ENCODE assay signal across 8 cellular contexts in the genomic region with DNA sequence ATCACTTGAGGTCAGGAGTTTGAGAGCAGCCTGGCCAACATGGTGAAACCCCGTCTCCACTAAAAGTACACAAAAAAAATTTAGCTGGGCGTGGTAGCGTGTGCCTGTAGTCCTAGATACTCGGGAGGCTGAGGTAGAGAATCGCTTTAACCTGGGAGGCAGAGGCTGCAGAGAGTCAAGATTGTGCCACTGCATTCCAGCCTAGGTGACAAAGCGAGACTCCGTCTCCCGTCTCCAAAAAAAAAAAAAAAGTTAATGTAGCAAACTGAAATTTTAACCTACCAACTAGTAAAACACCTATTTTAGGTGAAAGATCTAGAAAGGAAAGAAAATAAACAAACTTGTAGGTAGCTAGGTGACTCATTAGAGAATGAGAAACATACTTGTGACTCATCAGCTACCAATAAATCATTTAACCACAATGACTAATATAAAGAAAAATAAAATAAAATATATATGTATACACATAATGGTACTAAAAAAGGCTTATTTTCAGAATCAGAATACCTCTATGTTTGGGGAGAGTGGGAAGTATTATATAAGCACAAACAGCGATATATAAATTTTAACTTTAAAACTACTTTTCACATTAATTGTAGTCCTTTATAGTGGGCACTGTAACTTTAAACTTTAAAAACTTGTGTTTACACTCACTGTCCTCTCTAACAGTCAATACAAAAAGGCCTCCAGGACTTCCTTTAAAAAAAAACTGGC. TPM values are rescaled to one million over a fixed set of nuclear protein-coding genes. Genes with fewer than 3 reads are reported as not detected.
DNase-seq lines count a peak whose midpoint lies in the region; ATAC-seq lines count a peak whose summit lies in the region.

No MANE protein-coding gene starts in this region.

- peaks cover 59% of the 10 kb centered on the region for H3K4me1 Mint-ChIP-seq in activated T-cell treated with anti-CD3 and anti-CD28 coated beads, Interleukin-2, amount 50 U/mL, for 72 hours (ENCODE audit: low read depth)

- no peaks in the 10 kb centered on the region for H3K27me3 Mint-ChIP-seq in activated T-cell treated with anti-CD3 and anti-CD28 coated beads, Interleukin-2, amount 50 U/mL, for 72 hours (ENCODE audit: low read depth)

- peaks cover 17 to 43% of the 10 kb centered on the region in 2 donors for H3K36me3 Mint-ChIP-seq in activated T-cell treated with anti-CD3 and anti-CD28 coated beads, Interleukin-2, amount 50 U/mL, for 72 hours (ENCODE audit: insufficient read depth in 2 of 2)

- peak; percentile 19 for DNase-seq in stimulated activated naive CD4-positive, alpha-beta T cell treated with Interleukin-2 at 50 U/mL for 16 hours (lab: John Stamatoyannopoulos, UW)
- no peak for DNase-seq in stimulated activated naive CD4-positive, alpha-beta T cell (lab: John Stamatoyannopoulos, UW)
- DNase-seq in activated T-cell treated with anti-CD3 and anti-CD28 coated beads, Interleukin-2, amount 50 U/mL, for 72 hours: peak; percentile 35 to 36
- DNase-seq in kidney glomerular epithelial cell (lab: John Stamatoyannopoulos, UW) (peak; percentile 85), DMS 273 treated with DMSO at 0.1 percent for 48 hours (lab: John Stamatoyannopoulos, UW) (no peak), nucleus accumbens (lab: John Stamatoyannopoulos, UW) (no peak), pons (ENCODE audit: low spot score) (no peak)

- ATAC-seq in HG03521 (IDR thresholded peaks at IDR 0.05; ENCODE audit: unreplicated experiment): peak; percentile 58
- peak; percentile 86 to 90 for ATAC-seq in activated T-cell treated with anti-CD3 and anti-CD28 coated beads, Interleukin-2, amount 50 U/mL, for 72 hours (replicated peaks in 1 of 2)

- H3K9me3 Mint-ChIP-seq in activated T-cell treated with anti-CD3 and anti-CD28 coated beads, Interleukin-2, amount 50 U/mL, for 72 hours: peaks cover 0 to 3% of the 10 kb centered on the region in 2 donors

- H3K27ac Mint-ChIP-seq in activated T-cell treated with anti-CD3 and anti-CD28 coated beads, Interleukin-2, amount 50 U/mL, for 72 hours: peak overlapping the region; percentile 52

- peak overlapping the region; percentile 65 to 76 for H3K4me3 Mint-ChIP-seq in activated T-cell treated with anti-CD3 and anti-CD28 coated beads, Interleukin-2, amount 50 U/mL, for 72 hours

RNA-seq across cellular contexts. Expression of a gene that starts 36.6 kb away (rescaled TPM):
- 100 to 1,000 TPM; 224 to 264 TPM for total RNA-seq in activated T-cell treated with anti-CD3 and anti-CD28 coated beads, Interleukin-2, amount 50 U/mL, for 72 hours

Comparison
In these comparisons a context has a peak if more than half of its experiments do, and no peak if none do; other contexts are left out.
1. DNase-seq: peak in stimulated activated naive CD4-positive, alpha-beta T cell treated with Interleukin-2 at 50 U/mL for 16 hours (single experiment), activated T-cell treated with anti-CD3 and anti-CD28 coated beads, Interleukin-2, amount 50 U/mL, for 72 hours (2 of 2) and kidney glomerular epithelial cell (single experiment); none in stimulated activated naive CD4-positive, alpha-beta T cell (0 of 6), DMS 273 treated with DMSO at 0.1 percent for 48 hours (single experiment), nucleus accumbens (0 of 56) and pons (single experiment).